In the genomic region with DNA sequence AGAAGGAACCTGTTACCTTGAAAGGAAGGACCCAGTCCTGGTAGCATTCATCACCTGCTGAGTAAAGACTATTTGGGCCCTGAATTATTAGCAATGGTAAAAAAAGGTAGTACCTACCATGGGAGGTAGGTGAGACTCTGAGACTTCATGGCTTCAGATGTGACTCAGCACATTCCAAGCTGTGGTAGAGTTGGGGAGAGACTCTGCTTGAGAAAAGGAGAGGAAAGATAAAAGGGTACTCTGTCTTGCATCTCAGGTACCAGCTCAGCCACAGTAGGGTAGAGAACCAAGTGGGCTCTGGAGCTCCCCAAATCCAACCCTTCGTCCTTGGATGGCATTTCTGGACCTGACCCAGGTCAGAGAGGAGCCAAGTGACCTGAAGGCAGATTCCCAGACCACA, we compare ENCODE assay signal across 28 cellular contexts.
DNase-seq lines count a peak whose midpoint lies in the region; ATAC-seq and TF ChIP-seq lines count a peak whose summit lies in the region.
"Had no signal": no experiment of that assay in that cellular context is flagged by ENCODE, and none has a peak within 500 bp of the region (broad histone marks: within the 10 kb centered on the region; RNA-seq: fewer than 3 reads in every experiment).

No MANE protein-coding gene starts in this region.

- intact Hi-C loops in mammary epithelial cell (cut with micrococcal nuclease) = loop anchor here (10.0 kb wide), 1 partner anchor 168 kb away; no protein-coding TSS in a partner anchor

- ATAC-seq in T-helper 17 cell (no peak), GM21515 (IDR thresholded peaks at IDR 0.05; ENCODE audit: unreplicated experiment) (no peak)
- ATAC-seq: activated CD4-positive, alpha-beta T cell treated with anti-CD3 and anti-CD28 coated beads for 36 hours; activated T-helper 17 cell treated with anti-CD3 and anti-CD28 coated beads, Interleukin-2, amount 50 U/mL, for 72 hours; GM12878 had no signal

- H3K9me2 ChIP-seq in GM23248 (ENCODE audit: insufficient read depth) = no peaks in the 10 kb centered on the region

- H4K20me1 ChIP-seq in GM23248 (ENCODE audit: insufficient read depth) (no peaks in the 10 kb centered on the region), mammary epithelial cell (ENCODE audit: insufficient read depth, low read length) (no peaks in the 10 kb centered on the region), osteoblast (ENCODE audit: insufficient read depth, low read length) (no peaks in the 10 kb centered on the region)

- no peaks in the 10 kb centered on the region for H3F3A ChIP-seq in GM23248 (ENCODE audit: insufficient read depth)

- DNase-seq in GM23248 (peak; percentile 3), NCI-H226 (peak; percentile 36), mammary epithelial cell (peak; percentile 74), osteoblast (ENCODE audit: insufficient read length, low spot score, missing footprints) (peak; percentile 6), T-helper 17 cell (no peak), HPDE6-E6E7 (ENCODE audit: extremely low spot score) (no peak)
- no peak for DNase-seq in activated CD4-positive, alpha-beta T cell treated with anti-CD3 and anti-CD28 coated beads for 4 hours
- DNase-seq: activated CD4-positive, alpha-beta T cell treated with anti-CD3 and anti-CD28 coated beads for 36 hours; activated naive CD4-positive, alpha-beta T cell treated with anti-CD3 and anti-CD28 coated beads, Interleukin-2, amount 10 ng/mL, durations not matched to agents 7 days and 5 days; BE2C; CD8-positive, alpha-beta memory T cell; effector CD4-positive, alpha-beta T cell; left ventricle myocardium inferior; NCI-H1105 treated with DMSO at 0.1 percent for 48 hours; NCI-H1930; NCI-H526 treated with DMSO at 0.1 percent for 48 hours; Peyer's patch; SIG-M5; stimulated activated CD8-positive, alpha-beta memory T cell treated with anti-CD3 and anti-CD28 coated beads, Interleukin-4, amount 100 ng/mL, for 48 hours had no signal

- H3K79me2 ChIP-seq in GM23248 (ENCODE audit: insufficient read depth) (no peaks in the 10 kb centered on the region), mammary epithelial cell (ENCODE audit: insufficient read depth, low read length) (no peaks in the 10 kb centered on the region), osteoblast (ENCODE audit: insufficient read depth, low read length) (no peaks in the 10 kb centered on the region)

- no peaks in the 10 kb centered on the region for H3K36me3 Mint-ChIP-seq in T-helper 17 cell (ENCODE audit: low read depth)
- H3K36me3 Mint-ChIP-seq: activated naive CD4-positive, alpha-beta T cell treated with anti-CD3 and anti-CD28 coated beads, Interleukin-2, amount 10 ng/mL, durations not matched to agents 7 days and 5 days; CD8-positive, alpha-beta memory T cell had no signal

- 4 to 7% methylated on average over 1 of the region's 1 CpG for WGBS in GM23248 (ENCODE audit: low coverage in 1 of 2, low lambda C conversion rate in 2 of 2, missing lambda C conversion rate in 2 of 2), 2 experiments
- WGBS in mammary epithelial cell (ENCODE audit: low coverage, missing lambda C conversion rate) = 13% methylated on average over 1 of the region's 1 CpG

- H3K27me3 Mint-ChIP-seq in T-helper 17 cell = peaks cover under 1% of the 10 kb centered on the region
- H3K27me3 Mint-ChIP-seq: activated CD4-positive, alpha-beta T cell treated with anti-CD3 and anti-CD28 coated beads for 36 hours; activated T-helper 17 cell treated with anti-CD3 and anti-CD28 coated beads, Interleukin-2, amount 50 U/mL, for 72 hours; progenitor cell of endocrine pancreas had no signal

- dilution Hi-C loops in mammary epithelial cell (cut with HindIII; ENCODE audit: low sequenced_read_pairs) = no loop called here

- no peak overlapping the region for H3K4me3 ChIP-seq in GM23248
- no peak overlapping the region for H3K4me3 ChIP-seq in mammary epithelial cell (replicated peaks in 1 of 3; ENCODE audit: insufficient read depth in 1 of 3, low read depth in 2 of 3, low read length in 3 of 3)
- H3K4me3 ChIP-seq in osteoblast (ENCODE audit: insufficient read depth, low read length) = no peak overlapping the region
- H3K4me3 ChIP-seq: GM12878, left ventricle myocardium inferior, MG63, Peyer's patch, right lobe of liver, stomach, vagina had no signal

- no TSS peak for BruUV-seq in mammary epithelial cell (replicated peaks; lab: Mats Ljungman, UMichigan)

- H3K4me2 ChIP-seq in GM23248 (ENCODE audit: unreplicated experiment) (no peak overlapping the region), mammary epithelial cell (ENCODE audit: insufficient read depth, low read depth, low read length) (peak overlapping the region; percentile 21), osteoblast (ENCODE audit: insufficient read depth, low read length) (no peak overlapping the region)

- H3K27me3 ChIP-seq in GM23248 (replicated peaks; ENCODE audit: insufficient read depth) (no peaks in the 10 kb centered on the region), mammary epithelial cell (ENCODE audit: insufficient read depth, low read length) (no peaks in the 10 kb centered on the region), osteoblast (ENCODE audit: insufficient read depth, low read length) (no peaks in the 10 kb centered on the region)
- H3K27me3 ChIP-seq: BE2C, MG63, Peyer's patch, right lobe of liver, stomach, vagina had no signal

- H3K9me3 ChIP-seq in GM23248 (ENCODE audit: low read depth) = no peaks in the 10 kb centered on the region
- peaks cover 2% of the 10 kb centered on the region for H3K9me3 ChIP-seq in mammary epithelial cell (replicated peaks; ENCODE audit: insufficient read depth, low read length)
- H3K9me3 ChIP-seq in osteoblast (ENCODE audit: low read depth, low read length) = peaks cover 2% of the 10 kb centered on the region
- H3K9me3 ChIP-seq in T-helper 17 cell (ENCODE audit: control insufficient read depth, low read length, poor library complexity, severe bottlenecking) = no peaks in the 10 kb centered on the region
- H3K9me3 ChIP-seq: BE2C, Peyer's patch, vagina had no signal

- no peak overlapping the region for H3K27ac Mint-ChIP-seq in T-helper 17 cell
- H3K27ac Mint-ChIP-seq: activated CD4-positive, alpha-beta T cell treated with anti-CD3 and anti-CD28 coated beads for 36 hours; activated naive CD4-positive, alpha-beta T cell treated with anti-CD3 and anti-CD28 coated beads, Interleukin-2, amount 10 ng/mL, durations not matched to agents 7 days and 5 days; activated T-helper 17 cell treated with anti-CD3 and anti-CD28 coated beads, Interleukin-2, amount 50 U/mL, for 72 hours; CD8-positive, alpha-beta memory T cell; progenitor cell of endocrine pancreas had no signal

- no peak overlapping the region for H3K4me3 Mint-ChIP-seq in T-helper 17 cell
- H3K4me3 Mint-ChIP-seq: activated CD4-positive, alpha-beta T cell treated with anti-CD3 and anti-CD28 coated beads for 36 hours; activated naive CD4-positive, alpha-beta T cell treated with anti-CD3 and anti-CD28 coated beads, Interleukin-2, amount 10 ng/mL, durations not matched to agents 7 days and 5 days; activated T-helper 17 cell treated with anti-CD3 and anti-CD28 coated beads, Interleukin-2, amount 50 U/mL, for 72 hours; CD8-positive, alpha-beta memory T cell had no signal

- H3K9ac ChIP-seq in GM23248 (no peak overlapping the region), mammary epithelial cell (ENCODE audit: insufficient read depth, low read length) (no peak overlapping the region)

- TF ChIP-seq CTCF in mammary epithelial cell (conservative IDR thresholded peaks at IDR 0.05 in 1 of 2, IDR thresholded peaks at IDR 0.05 in 1 of 2; ENCODE audit: extremely low read depth in 1 of 2, insufficient read depth in 1 of 2, low read depth in 1 of 2, low read length in 2 of 2) = peak in 1 of 2 donors; percentile 17
- TF ChIP-seq CTCF in osteoblast (IDR thresholded peaks at IDR 0.05; ENCODE audit: extremely low read depth, low read depth, low read length) = no peak

- in situ Hi-C loops in GM23248 (cut with MboI) (no loop called here), mammary epithelial cell (cut with MboI; ENCODE audit: low sequenced_read_pairs in 2 of 2) (no loop called here)

- no peaks in the 10 kb centered on the region for H3K4me1 Mint-ChIP-seq in T-helper 17 cell
- H3K4me1 Mint-ChIP-seq: activated CD4-positive, alpha-beta T cell treated with anti-CD3 and anti-CD28 coated beads for 36 hours; activated naive CD4-positive, alpha-beta T cell treated with anti-CD3 and anti-CD28 coated beads, Interleukin-2, amount 10 ng/mL, durations not matched to agents 7 days and 5 days; activated T-helper 17 cell treated with anti-CD3 and anti-CD28 coated beads, Interleukin-2, amount 50 U/mL, for 72 hours; CD8-positive, alpha-beta memory T cell had no signal

- H3K4me1 ChIP-seq in GM23248 (ENCODE audit: insufficient read depth) = peaks cover 3% of the 10 kb centered on the region
- peaks cover 19% of the 10 kb centered on the region for H3K4me1 ChIP-seq in mammary epithelial cell (ENCODE audit: insufficient read depth, low read length)
- H3K4me1 ChIP-seq in osteoblast (ENCODE audit: insufficient read depth, low read length) = peaks cover 13% of the 10 kb centered on the region
- H3K4me1 ChIP-seq: BE2C, left ventricle myocardium inferior, Peyer's patch, right lobe of liver, stomach, vagina had no signal

- CTCF ChIA-PET in mammary epithelial cell (lab: Charles Lee; ENCODE audit: low non-redundant PET) = no interaction called here

- H3K36me3 ChIP-seq in GM23248 (ENCODE audit: low read depth) = no peaks in the 10 kb centered on the region
- H3K36me3 ChIP-seq in mammary epithelial cell (ENCODE audit: insufficient read depth, low read length) = no peaks in the 10 kb centered on the region
- no peaks in the 10 kb centered on the region for H3K36me3 ChIP-seq in osteoblast (ENCODE audit: insufficient read depth, low read length)
- H3K36me3 ChIP-seq: BE2C, left ventricle myocardium inferior, MG63, Peyer's patch, right lobe of liver, stomach, vagina had no signal

- no peak overlapping the region for H3K27ac ChIP-seq in GM23248
- peak overlapping the region; percentile 79 for H3K27ac ChIP-seq in mammary epithelial cell (ENCODE audit: insufficient read depth, low read depth, low read length)
- no peak overlapping the region for H3K27ac ChIP-seq in osteoblast (ENCODE audit: low read depth, low read length)
- H3K27ac ChIP-seq: left ventricle myocardium inferior, Peyer's patch, right lobe of liver, stomach, vagina, VCaP had no signal

- no peak overlapping the region for H2AFZ ChIP-seq in GM23248
- peak overlapping the region; percentile 2 for H2AFZ ChIP-seq in mammary epithelial cell (ENCODE audit: low read depth, low read length)
- no peak overlapping the region for H2AFZ ChIP-seq in osteoblast (ENCODE audit: low read length)

Comparison
In these comparisons a context has a peak if more than half of its experiments do, and no peak if none do; other contexts are left out.
1. DNase-seq: peak in GM23248 (single experiment), NCI-H226 (single experiment), mammary epithelial cell (single experiment) and osteoblast (single experiment); none in activated CD4-positive, alpha-beta T cell treated with anti-CD3 and anti-CD28 coated beads for 4 hours (0 of 2), T-helper 17 cell (0 of 3) and HPDE6-E6E7 (single experiment).